22 cellular contexts compared by ENCODE assay signal in the genomic region with DNA sequence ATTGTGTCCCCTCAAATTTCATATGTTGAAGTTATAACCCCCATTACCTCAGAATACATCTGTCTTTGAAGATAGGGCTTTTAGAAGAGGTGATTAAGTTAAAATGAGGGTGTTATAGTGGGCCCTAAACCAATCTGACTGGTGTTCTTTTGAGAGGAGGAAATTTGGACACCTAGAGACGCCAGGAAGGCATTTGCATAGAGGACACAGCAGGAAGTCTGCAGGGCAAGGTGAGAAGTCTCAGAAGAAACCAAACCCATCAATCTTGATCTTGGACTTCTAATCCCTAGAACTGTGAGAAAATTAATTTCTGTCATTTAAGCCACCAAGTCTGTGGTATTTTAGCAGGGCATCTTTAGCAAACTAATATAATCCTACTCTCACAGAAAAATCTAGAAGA. TPM values are rescaled to one million over a fixed set of nuclear protein-coding genes. Genes with fewer than 3 reads are reported as not detected.
DNase-seq lines count a peak whose midpoint lies in the region; ATAC-seq and TF ChIP-seq lines count a peak whose summit lies in the region.
"Had no signal": no experiment of that assay in that cellular context is flagged by ENCODE, and none has a peak within 500 bp of the region (broad histone marks: within the 10 kb centered on the region; RNA-seq: fewer than 3 reads in every experiment).

No MANE protein-coding gene starts in this region.

- DNase-seq in CD4-positive, alpha-beta memory T cell = no peak
- peak; percentile 53 for DNase-seq in GM12865 (ENCODE audit: low read depth)
- DNase-seq in SK-N-MC (ENCODE audit: low read depth, low spot score) = no peak
- no peak for DNase-seq in left colon
- DNase-seq in Right ventricle myocardium superior = no peak
- DNase-seq in vagina (ENCODE audit: extremely low spot score in 2 of 2) = no peak
- no peak for DNase-seq in stimulated activated naive CD4-positive, alpha-beta T cell (lab: John Stamatoyannopoulos, UW)
- no peak for DNase-seq in NCI-H128 (lab: John Stamatoyannopoulos, UW; ENCODE audit: unreplicated experiment)
- DNase-seq: activated CD4-positive, alpha-beta T cell treated with anti-CD3 and anti-CD28 coated beads, Interleukin-2, amount 10 ng/mL, durations not matched to agents 7 days and 5 days; activated T-cell treated with anti-CD3 and anti-CD28 coated beads, Interleukin-2, amount 50 U/mL, for 48 hours; brain microvascular endothelial cell; Calu3; dermis blood vessel endothelial cell; mesenchymal stem cell; NCI-H146; NCI-H345; psoas muscle; stimulated activated CD4-positive, alpha-beta T cell treated with anti-CD3 and anti-CD28 coated beads, Interleukin-2, amount 100 ng/mL, for 48 hours; upper lobe of right lung had no signal

- peaks cover 9% of the 10 kb centered on the region for H3K4me1 ChIP-seq in CD4-positive, alpha-beta memory T cell (ENCODE audit: insufficient read depth, low read length)
- no peaks in the 10 kb centered on the region for H3K4me1 ChIP-seq in vagina

- H3K4me3 ChIP-seq in CD4-positive, alpha-beta memory T cell (ENCODE audit: low read length in 2 of 2) = no peak overlapping the region
- H3K4me3 ChIP-seq in GM12865 (ENCODE audit: low read depth, low read length) (no peak overlapping the region), SK-N-MC (no peak overlapping the region), vagina (no peak overlapping the region)
- H3K4me3 ChIP-seq: psoas muscle, upper lobe of right lung had no signal

- H3K36me3 Mint-ChIP-seq in CD4-positive, alpha-beta memory T cell = peaks cover 15 to 40% of the 10 kb centered on the region in 2 donors

- POLR2A ChIA-PET in CD4-positive, alpha-beta memory T cell (lab: Charles Lee; ENCODE audit: partially characterized antibody) = interaction anchor here (0.7 kb wide), 1 partner anchor 13 kb away, joined by 4 read pairs; the partner anchor contains the start of gene GOLPH3L

- no peak for TF ChIP-seq POLR2A in vagina (IDR thresholded peaks at IDR 0.05)

- CTCF ChIA-PET in CD4-positive, alpha-beta memory T cell (lab: Charles Lee; ENCODE audit: partially characterized antibody) = interaction anchor here (0.7 to 2.5 kb wide), 7 partner anchors 9 to 341 kb away, joined by 3 to 12 read pairs (median 4); partner anchors contain the start of gene GOLPH3L

- no peak overlapping the region for H3K27ac ChIP-seq in CD4-positive, alpha-beta memory T cell (ENCODE audit: low read depth, low read length)
- H3K27ac ChIP-seq in SK-N-MC (peak overlapping the region; percentile 46; the same call in 1 of the 2 replicates), vagina (no peak overlapping the region)
- H3K27ac ChIP-seq: brain microvascular endothelial cell, psoas muscle, upper lobe of right lung had no signal

- H3K27me3 ChIP-seq in CD4-positive, alpha-beta memory T cell (ENCODE audit: insufficient read depth, low read length) = no peaks in the 10 kb centered on the region
- H3K27me3 ChIP-seq in vagina = no peaks in the 10 kb centered on the region
- H3K27me3 ChIP-seq: brain microvascular endothelial cell, upper lobe of right lung had no signal

- no peaks in the 10 kb centered on the region for H3K36me3 ChIP-seq in CD4-positive, alpha-beta memory T cell (ENCODE audit: insufficient read depth, low read length)
- H3K36me3 ChIP-seq in SK-N-MC (ENCODE audit: insufficient read depth, low read length) (peaks cover 20% of the 10 kb centered on the region), vagina (peaks cover 0 to 15% of the 10 kb centered on the region in 2 donors)

- no peak for TF ChIP-seq CTCF in GM12865 (IDR thresholded peaks at IDR 0.05; ENCODE audit: insufficient read depth, low read depth, low read length, missing control alignments)
- TF ChIP-seq CTCF in vagina (IDR thresholded peaks at IDR 0.05) = no peak

- ATAC-seq in left colon = peak; percentile 26
- no peak for ATAC-seq in Right ventricle myocardium superior (ENCODE audit: poor library complexity)
- ATAC-seq: psoas muscle, upper lobe of right lung had no signal

- H3K9ac ChIP-seq in SK-N-MC (ENCODE audit: insufficient read length) = no peak overlapping the region

- intact Hi-C loops in CD4-positive, alpha-beta memory T cell (cut with micrococcal nuclease) = no loop called here
- intact Hi-C loops in left colon (cut with DNase I, micrococcal nuclease) = no loop called here
- intact Hi-C loops in Right ventricle myocardium superior (cut with DNase I) = no loop called here
- intact Hi-C loops in vagina (cut with DNase I) = no loop called here

- no peaks in the 10 kb centered on the region for H3K9me3 Mint-ChIP-seq in CD4-positive, alpha-beta memory T cell
- H3K9me3 Mint-ChIP-seq: activated CD4-positive, alpha-beta T cell treated with anti-CD3 and anti-CD28 coated beads, Interleukin-2, amount 10 ng/mL, durations not matched to agents 7 days and 5 days; neural crest cell had no signal

- H3K4me3 Mint-ChIP-seq in CD4-positive, alpha-beta memory T cell = peak overlapping the region in 4 of 8 donors; percentile 11 to 65 (median 42)
- H3K4me3 Mint-ChIP-seq: activated CD4-positive, alpha-beta T cell treated with anti-CD3 and anti-CD28 coated beads, Interleukin-2, amount 10 ng/mL, durations not matched to agents 7 days and 5 days; neural crest cell had no signal

- no peaks in the 10 kb centered on the region for H3K27me3 Mint-ChIP-seq in CD4-positive, alpha-beta memory T cell
- H3K27me3 Mint-ChIP-seq: activated CD4-positive, alpha-beta T cell treated with anti-CD3 and anti-CD28 coated beads, Interleukin-2, amount 10 ng/mL, durations not matched to agents 7 days and 5 days had no signal

- peaks cover 14 to 24% (median 16%) of the 10 kb centered on the region in 4 donors for H3K4me1 Mint-ChIP-seq in CD4-positive, alpha-beta memory T cell
- H3K4me1 Mint-ChIP-seq: neural crest cell had no signal

- peak overlapping the region; percentile 4 to 82 (median 73) for H3K27ac Mint-ChIP-seq in CD4-positive, alpha-beta memory T cell
- H3K27ac Mint-ChIP-seq: activated CD4-positive, alpha-beta T cell treated with anti-CD3 and anti-CD28 coated beads, Interleukin-2, amount 10 ng/mL, durations not matched to agents 7 days and 5 days had no signal

- H3K9me3 ChIP-seq in CD4-positive, alpha-beta memory T cell (ENCODE audit: control insufficient read depth in 1 of 2, low read length in 2 of 2) = no peaks in the 10 kb centered on the region
- H3K9me3 ChIP-seq in SK-N-MC (ENCODE audit: low read depth, low read length) (no peaks in the 10 kb centered on the region), vagina (no peaks in the 10 kb centered on the region)
- H3K9me3 ChIP-seq: psoas muscle, upper lobe of right lung had no signal

RNA-seq across cellular contexts. Expression of gene GOLPH3L, which starts 13.0 kb away (rescaled TPM):
- 10 to 100 TPM; 29.7 to 30.4 TPM for total RNA-seq in CD4-positive, alpha-beta memory T cell
- polyA plus RNA-seq in CD4-positive, alpha-beta memory T cell = 10 to 100 TPM; 16.7 to 25.7 TPM
- total RNA-seq in left colon = 10 to 100 TPM; 71.3 to 87.1 TPM
- 15.2 TPM for total RNA-seq in Right ventricle myocardium superior
- 21.9 TPM for total RNA-seq in vagina

RNA-seq across cellular contexts. Expression of gene HORMAD1, which starts 36.8 kb away (rescaled TPM):
- total RNA-seq in CD4-positive, alpha-beta memory T cell = under 1 TPM in 1 of 2 experiments, not detected in 1; 0.64 TPM
- not detected for polyA plus RNA-seq in CD4-positive, alpha-beta memory T cell
- total RNA-seq in left colon (1 to 10 TPM in 1 of 2 donors, under 1 TPM in 1; 0.49 to 1.7 TPM), Right ventricle myocardium superior (not detected), vagina (1.2 TPM)
- total RNA-seq: Calu3, M059J, neural crest cell, skeletal muscle tissue had no signal
- polyA plus RNA-seq: psoas muscle had no signal

RNA-seq across cellular contexts. Expression of gene ENSA, which starts 54.5 kb away (rescaled TPM):
- 100 to 1,000 TPM in 1 of 2 experiments, 10 to 100 TPM in 1; 99.7 to 101 TPM for total RNA-seq in CD4-positive, alpha-beta memory T cell
- 10 to 100 TPM; 52.4 to 55.2 TPM for polyA plus RNA-seq in CD4-positive, alpha-beta memory T cell
- total RNA-seq in left colon (100 to 1,000 TPM; 175 to 222 TPM), Right ventricle myocardium superior (108 TPM), vagina (117 TPM)
